ENCODE assay signal across 10 cellular contexts in genomic region chr5:68562308-68562707, GRCh38.
DNase-seq lines count a peak whose midpoint lies in the region; ATAC-seq, FAIRE-seq and TF ChIP-seq lines count a peak whose summit lies in the region.
"Had no signal": no experiment of that assay in that cellular context is flagged by ENCODE, and none has a peak within 500 bp of the region (broad histone marks: within the 10 kb centered on the region; RNA-seq: fewer than 3 reads in every experiment).

No MANE protein-coding gene starts in this region.

- H3K4me1 Mint-ChIP-seq in glutamatergic neuron (ENCODE audit: low read depth, unreplicated experiment): no peaks in the 10 kb centered on the region

- H3K27ac Mint-ChIP-seq in glutamatergic neuron (ENCODE audit: unreplicated experiment): no peak overlapping the region
- H3K27ac Mint-ChIP-seq: dendritic cell treated with granulocyte-macrophage colony-stimulating factor and Interleukin-4, amounts not matched to agents 40 ng/mL and 50 ng/mL, for 4 days had no signal

- H3K9me3 ChIP-seq in testis: no peaks in the 10 kb centered on the region

- peaks cover 14% of the 10 kb centered on the region for H3K36me3 Mint-ChIP-seq in glutamatergic neuron (ENCODE audit: unreplicated experiment)

- H3K36me3 ChIP-seq in bronchial epithelial cell (ENCODE audit: control insufficient read depth, insufficient read depth, low read length): no peaks in the 10 kb centered on the region
- no peaks in the 10 kb centered on the region for H3K36me3 ChIP-seq in testis (ENCODE audit: low read depth, missing control alignments)

- intact Hi-C loops in Right ventricle myocardium inferior (cut with DNase I) (no loop called here), cardiac septum (cut with DNase I) (no loop called here), left colon (cut with DNase I, micrococcal nuclease) (no loop called here), testis (cut with DNase I; ENCODE audit: low total_unique reads) (no loop called here)

- ATAC-seq in Right ventricle myocardium inferior (peak; percentile 91), left colon (peak; percentile 71), GM18868 (IDR thresholded peaks at IDR 0.05; ENCODE audit: unreplicated experiment) (no peak)

- no peak for FAIRE-seq in bronchial epithelial cell (lab: Jason Lieb, UNC)

- no peak overlapping the region for H3K4me3 Mint-ChIP-seq in glutamatergic neuron (ENCODE audit: unreplicated experiment)
- H3K4me3 Mint-ChIP-seq: dendritic cell treated with granulocyte-macrophage colony-stimulating factor and Interleukin-4, amounts not matched to agents 40 ng/mL and 50 ng/mL, for 4 days had no signal

- H3K4me3 ChIP-seq in bronchial epithelial cell (ENCODE audit: low read depth, low read length): no peak overlapping the region
- no peak overlapping the region for H3K4me3 ChIP-seq in testis

- 57 to 58% methylated on average over 3 of the region's 3 CpGs for WGBS in testis, 2 donors

- H3K27ac ChIP-seq in testis: no peak overlapping the region

- TF ChIP-seq POLR2A in testis (IDR thresholded peaks at IDR 0.05): no peak

- DNase-seq in Right ventricle myocardium inferior (ENCODE audit: missing footprints): no peak
- no peak for DNase-seq in cardiac septum (ENCODE audit: low spot score)
- DNase-seq in bronchial epithelial cell (ENCODE audit: low read depth): peak; percentile 56
- DNase-seq in left colon: peak in 1 of 2 donors; percentile 15
- DNase-seq in testis: peak; percentile 48
- no peak for DNase-seq in iPS-NIHi7 (ENCODE audit: extremely low spot score)
- no peak for DNase-seq in glutamatergic neuron
- DNase-seq: KBM-7 had no signal

- no peaks in the 10 kb centered on the region for H3K27me3 Mint-ChIP-seq in glutamatergic neuron (ENCODE audit: unreplicated experiment)
- H3K27me3 Mint-ChIP-seq: dendritic cell treated with granulocyte-macrophage colony-stimulating factor and Interleukin-4, amounts not matched to agents 40 ng/mL and 50 ng/mL, for 4 days had no signal

- H3K27me3 ChIP-seq in bronchial epithelial cell (ENCODE audit: control insufficient read depth, insufficient read depth, low read length): no peaks in the 10 kb centered on the region
- no peaks in the 10 kb centered on the region for H3K27me3 ChIP-seq in testis

- no peak for TF ChIP-seq CTCF in bronchial epithelial cell (IDR thresholded peaks at IDR 0.05; ENCODE audit: insufficient read depth, low read length, severe bottlenecking)
- no peak for TF ChIP-seq CTCF in testis (IDR thresholded peaks at IDR 0.05)
- TF ChIP-seq CTCF in glutamatergic neuron (IDR thresholded peaks at IDR 0.05; ENCODE audit: partially characterized antibody, unreplicated experiment): no peak

- no peaks in the 10 kb centered on the region for H3K4me1 ChIP-seq in testis

- peaks cover 5% of the 10 kb centered on the region for H3K9me3 Mint-ChIP-seq in glutamatergic neuron (ENCODE audit: unreplicated experiment)

Comparison
In these comparisons a context has a peak if more than half of its experiments do, and no peak if none do; other contexts are left out.
1. DNase-seq: peak in bronchial epithelial cell (single experiment) and testis (single experiment); none in Right ventricle myocardium inferior (single experiment), cardiac septum (single experiment), iPS-NIHi7 (single experiment) and glutamatergic neuron (single experiment).